ENCODE assay signal across 19 cellular contexts in the genomic region with DNA sequence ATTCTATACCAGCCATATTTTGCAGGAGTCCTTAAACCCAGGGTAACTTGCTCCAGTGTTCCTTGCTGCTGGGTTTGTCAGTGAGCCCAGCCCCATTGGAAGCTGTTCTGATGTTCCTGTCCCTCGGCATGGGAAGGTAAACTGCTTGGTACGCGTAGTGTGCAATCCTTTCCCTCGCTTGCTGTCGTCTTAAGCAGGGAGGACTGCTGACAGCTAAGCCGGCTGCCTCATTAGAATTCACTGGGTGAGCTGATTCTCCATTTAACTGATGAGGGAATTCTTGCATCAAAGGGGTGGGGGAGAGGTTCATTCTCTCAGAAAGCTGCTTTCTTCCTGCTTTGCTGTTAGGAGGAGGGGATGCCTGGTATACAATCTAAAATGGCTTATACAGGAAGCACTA.
"Had no signal": no experiment of that assay in that cellular context is flagged by ENCODE, and none has a peak within 500 bp of the region (broad histone marks: within the 10 kb centered on the region; RNA-seq: fewer than 3 reads in every experiment).

No MANE protein-coding gene starts in this region.

- H3K4me2 ChIP-seq: smooth muscle cell had no signal

- DNase-seq: colonic mucosa; dermis blood vessel endothelial cell; effector CD4-positive, alpha-beta T cell; endodermal cell; erythroblast; foreskin keratinocyte; hippocampal formation; immature natural killer cell; left ventricle myocardium inferior; lower lobe of right lung; naive B cell; nephron progenitor cell; ovary; stimulated activated CD4-positive, alpha-beta T cell treated with anti-CD3 and anti-CD28 coated beads, Interleukin-2, amount 100 ng/mL, for 48 hours; stimulated activated naive CD4-positive, alpha-beta T cell treated with Interleukin-2 at 50 U/mL for 16 hours; trophoblast cell had no signal

- ATAC-seq: foreskin keratinocyte, lower lobe of right lung had no signal

- H3K27ac Mint-ChIP-seq: endodermal cell, immature natural killer cell, memory B cell, naive B cell, nephron progenitor cell had no signal

- H3K27me3 ChIP-seq: colonic mucosa, foreskin keratinocyte, ovary, right atrium auricular region had no signal

- H3K36me3 ChIP-seq: colonic mucosa, left ventricle myocardium inferior, lower lobe of right lung, ovary, right atrium auricular region had no signal

- H3K27ac ChIP-seq: colonic mucosa, foreskin keratinocyte, left ventricle myocardium inferior, lower lobe of right lung, ovary, right atrium auricular region had no signal

- H3K4me1 Mint-ChIP-seq: endodermal cell, immature natural killer cell, memory B cell, naive B cell had no signal

- H3K9me3 ChIP-seq: colonic mucosa, lower lobe of right lung, ovary had no signal

- H3K4me3 Mint-ChIP-seq: endodermal cell, immature natural killer cell, memory B cell, naive B cell, nephron progenitor cell had no signal

- H3K4me1 ChIP-seq: colonic mucosa, foreskin keratinocyte, left ventricle myocardium inferior, right atrium auricular region had no signal

- H3K4me3 ChIP-seq: colonic mucosa, left ventricle myocardium inferior, lower lobe of right lung, ovary, right atrium auricular region, smooth muscle cell had no signal

- H3K36me3 Mint-ChIP-seq: immature natural killer cell had no signal
